Comparison of ENCODE assay signal across 27 cellular contexts in the genomic region with DNA sequence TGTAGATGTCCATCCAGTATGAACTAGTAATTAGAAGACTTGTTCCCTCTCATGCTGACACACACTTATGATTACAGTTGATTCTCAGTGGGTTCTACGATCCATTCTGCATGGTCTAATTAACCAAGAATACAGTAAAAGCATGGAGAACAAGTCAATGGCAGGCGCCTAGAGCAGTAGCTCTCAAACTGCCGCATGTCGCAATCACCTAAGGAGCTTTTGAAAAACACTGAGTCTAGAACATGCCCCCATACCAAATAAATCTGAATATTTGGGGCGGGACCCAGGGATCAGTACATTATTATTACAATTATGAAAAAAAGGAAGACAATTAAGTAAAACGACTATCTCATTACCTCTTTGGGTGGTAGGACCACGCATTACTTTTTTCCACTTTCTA.
"Had no signal": no experiment of that assay in that cellular context is flagged by ENCODE, and none has a peak within 500 bp of the region (broad histone marks: within the 10 kb centered on the region; RNA-seq: fewer than 3 reads in every experiment).

No MANE protein-coding gene starts in this region.

- H3K27me3 ChIP-seq: left lung, pancreas, sigmoid colon, spleen, suprapubic skin, tibial artery, upper lobe of right lung had no signal

- DNase-seq: hippocampal formation; kidney; left colon; left lung; lower lobe of right lung; mammary epithelial cell; mesenchymal stem cell; naive thymus-derived CD8-positive, alpha-beta T cell; pancreas; posterior cingulate gyrus; retina; right cardiac atrium; sigmoid colon; small intestine; spleen; stimulated activated CD4-positive, alpha-beta T cell treated with anti-CD3 and anti-CD28 coated beads, Interleukin-4, amount 100 ng/mL, for 24 hours; stimulated activated naive CD4-positive, alpha-beta T cell; tibial artery; trophoblast cell; upper lobe of right lung had no signal

- H3K36me3 ChIP-seq: left lung, lower lobe of right lung, pancreas, prostate gland, sigmoid colon, spleen, suprapubic skin, thoracic aorta, tibial artery, upper lobe of right lung had no signal

- H3K27ac ChIP-seq: left lung, lower lobe of right lung, pancreas, prostate gland, sigmoid colon, spleen, suprapubic skin, thoracic aorta, tibial artery, upper lobe of right lung had no signal

- H3K9me3 Mint-ChIP-seq: stimulated activated naive CD8-positive, alpha-beta T cell treated with anti-CD3 and anti-CD28 coated beads, Interleukin-15, Interleukin-2, amounts not matched to agents 100 ng/mL and 50 ng/mL, for 24 hours had no signal

- H3K27me3 Mint-ChIP-seq: naive thymus-derived CD8-positive, alpha-beta T cell; stimulated activated naive CD8-positive, alpha-beta T cell treated with anti-CD3 and anti-CD28 coated beads, Interleukin-15, Interleukin-2, amounts not matched to agents 100 ng/mL and 50 ng/mL, for 24 hours had no signal

- H3K9me3 ChIP-seq: left lung, lower lobe of right lung, pancreas, prostate gland, sigmoid colon, suprapubic skin, thoracic aorta, tibial artery, upper lobe of right lung had no signal

- ATAC-seq: left colon; left lung; lower lobe of right lung; naive thymus-derived CD8-positive, alpha-beta T cell; pancreas; right cardiac atrium; stimulated activated effector memory CD8-positive, alpha-beta T cell treated with anti-CD3 and anti-CD28 coated beads, Interleukin-12 subunit alpha, Interleukin-12 subunit beta, amount 100 ng/mL, for 72 hours; upper lobe of right lung had no signal

- H3K27ac Mint-ChIP-seq: stimulated activated effector memory CD8-positive, alpha-beta T cell treated with anti-CD3 and anti-CD28 coated beads, Interleukin-12 subunit alpha, Interleukin-12 subunit beta, amount 100 ng/mL, for 72 hours; stimulated activated naive CD8-positive, alpha-beta T cell treated with anti-CD3 and anti-CD28 coated beads, Interleukin-15, Interleukin-2, amounts not matched to agents 100 ng/mL and 50 ng/mL, for 24 hours had no signal

- H3K4me1 ChIP-seq: lower lobe of right lung, pancreas, prostate gland had no signal

- FAIRE-seq: islet of Langerhans, kidney, pancreas, small intestine, urothelium cell line had no signal

- H3K4me3 Mint-ChIP-seq: naive thymus-derived CD8-positive, alpha-beta T cell; stimulated activated effector memory CD8-positive, alpha-beta T cell treated with anti-CD3 and anti-CD28 coated beads, Interleukin-12 subunit alpha, Interleukin-12 subunit beta, amount 100 ng/mL, for 72 hours; stimulated activated naive CD8-positive, alpha-beta T cell treated with anti-CD3 and anti-CD28 coated beads, Interleukin-15, Interleukin-2, amounts not matched to agents 100 ng/mL and 50 ng/mL, for 24 hours had no signal

- H3K4me3 ChIP-seq: left lung, lower lobe of right lung, pancreas, prostate gland, sigmoid colon, spleen, suprapubic skin, thoracic aorta, tibial artery, upper lobe of right lung had no signal

- H3K36me3 Mint-ChIP-seq: stimulated activated effector memory CD8-positive, alpha-beta T cell treated with anti-CD3 and anti-CD28 coated beads, Interleukin-12 subunit alpha, Interleukin-12 subunit beta, amount 100 ng/mL, for 72 hours had no signal
